ENCODE assay signal across 1 cellular context in genomic region chr15:34154725-34155204, GRCh38.
TF ChIP-seq lines count a peak whose summit lies in the region.

No MANE protein-coding gene starts in this region.

TF ChIP-seq in IMR-90, 13 proteins besides CTCF, POLR2A, EP300 and RAD21 (continued from another document):
- no peak for TF ChIP-seq USF2 (IDR thresholded peaks at IDR 0.05; ENCODE audit: low read depth, low read length)
